ENCODE assay signal across 1 cellular context in genomic region chr14:22808388-22809209, GRCh38.
A peak's percentile ranks its signal among the peaks of the same experiment; 100 is the strongest.
TF ChIP-seq lines count a peak whose summit lies in the region.

No MANE protein-coding gene starts in this region.

TF ChIP-seq in K562, 482 proteins besides CTCF, POLR2A, EP300 and RAD21:
- peak; percentile 61; the same call in 1 of the 2 replicates for TF ChIP-seq ZNF121 (CRISPR knock-in tag; conservative IDR thresholded peaks at IDR 0.05)
- TF ChIP-seq ZNF146 (CRISPR knock-in tag; IDR thresholded peaks at IDR 0.05; ENCODE audit: unreplicated experiment): no peak
- no peak for TF ChIP-seq FOSL1 (tag; conservative IDR thresholded peaks at IDR 0.05)
- TF ChIP-seq POLR3A (IDR thresholded peaks at IDR 0.05; ENCODE audit: borderline replicate concordance, extremely low read depth, insufficient read depth, insufficient read length): no peak
TF ChIP-seq in K562: peak in this region for 1.
